24 cellular contexts compared by ENCODE assay signal in the genomic region with DNA sequence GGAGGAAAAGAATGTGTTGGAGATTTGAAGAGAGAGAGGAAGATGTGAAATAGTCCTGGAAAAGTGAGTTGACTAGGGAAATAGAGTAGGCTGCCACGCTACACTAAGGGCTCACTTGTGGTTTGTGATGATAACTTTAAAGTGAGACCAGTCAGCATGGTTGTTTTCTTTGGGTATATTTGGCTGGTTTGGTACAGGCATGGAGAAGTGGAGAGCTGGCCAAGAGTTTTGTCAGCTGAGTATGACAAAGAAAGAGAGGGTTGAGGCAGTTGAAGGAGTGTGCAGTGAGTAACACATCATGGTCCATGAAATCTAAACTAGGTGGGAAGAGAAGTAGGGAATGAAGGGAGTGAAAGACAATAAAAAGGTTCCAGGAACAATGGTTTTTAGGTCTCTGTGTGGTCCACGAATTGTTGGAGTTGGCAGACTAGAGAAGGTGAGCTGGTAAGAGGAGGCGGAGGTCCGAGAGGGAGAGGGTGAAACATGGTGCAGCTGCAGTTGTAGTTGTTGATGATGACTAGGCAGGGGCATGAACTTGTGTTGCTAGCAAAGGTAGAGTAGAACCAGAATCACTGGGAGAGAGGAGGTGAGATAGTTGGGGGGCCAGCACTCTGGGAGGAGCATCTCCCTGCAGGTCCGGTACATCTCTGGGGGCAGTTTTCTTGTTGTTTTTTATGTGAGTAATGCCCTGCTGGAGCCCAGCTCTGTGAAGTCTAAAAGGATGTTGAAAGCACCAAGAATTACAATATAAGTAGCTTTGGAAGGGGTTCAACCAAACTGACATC. TPM values are rescaled to one million over a fixed set of nuclear protein-coding genes. Genes with fewer than 3 reads are reported as not detected.
DNase-seq lines count a peak whose midpoint lies in the region; ATAC-seq and TF ChIP-seq lines count a peak whose summit lies in the region.
"Had no signal": no experiment of that assay in that cellular context is flagged by ENCODE, and none has a peak within 500 bp of the region (broad histone marks: within the 10 kb centered on the region; RNA-seq: fewer than 3 reads in every experiment).

No MANE protein-coding gene starts in this region.

- CTCF ChIA-PET in CD8-positive, alpha-beta memory T cell (lab: Charles Lee) = interaction anchor here (1.0 to 4.4 kb wide), 5 partner anchors 16 to 123 kb away, joined by 3 to 49 read pairs (median 12); no protein-coding TSS in a partner anchor
- CTCF ChIA-PET in Caco-2 (lab: Charles Lee) = no interaction called here

- no peaks in the 10 kb centered on the region for H3K27me3 Mint-ChIP-seq in CD8-positive, alpha-beta memory T cell
- no peaks in the 10 kb centered on the region for H3K27me3 Mint-ChIP-seq in Caco-2 (ENCODE audit: insufficient read depth, unreplicated experiment)
- H3K27me3 Mint-ChIP-seq: activated CD4-positive, alpha-beta T cell treated with anti-CD3 and anti-CD28 coated beads, Interleukin-2, amount 10 ng/mL, durations not matched to agents 7 days and 5 days had no signal

- H3K27ac ChIP-seq in CD8-positive, alpha-beta memory T cell (ENCODE audit: low read depth, low read length) = peak overlapping the region; percentile 26
- peak overlapping the region; percentile 93 for H3K27ac ChIP-seq in effector memory CD4-positive, alpha-beta T cell (ENCODE audit: insufficient read depth, low read length, poor library complexity, severe bottlenecking)
- H3K27ac ChIP-seq: HL-60 had no signal

- ATAC-seq in GM21737 (IDR thresholded peaks at IDR 0.05; ENCODE audit: unreplicated experiment) (no peak), HG03039 (IDR thresholded peaks at IDR 0.05; ENCODE audit: unreplicated experiment) (no peak)

- intact Hi-C loops in Caco-2 (cut with micrococcal nuclease; ENCODE audit: unreplicated experiment) = no loop called here

- BruUV-seq in Caco-2 (replicated peaks; lab: Mats Ljungman, UMichigan) = no TSS peak

- H3K27ac Mint-ChIP-seq in CD8-positive, alpha-beta memory T cell = no peak overlapping the region
- H3K27ac Mint-ChIP-seq in Caco-2 (ENCODE audit: unreplicated experiment) = no peak overlapping the region
- H3K27ac Mint-ChIP-seq: activated CD4-positive, alpha-beta T cell treated with anti-CD3 and anti-CD28 coated beads, Interleukin-2, amount 10 ng/mL, durations not matched to agents 7 days and 5 days; nephron; type B pancreatic cell had no signal

- DNase-seq in CD8-positive, alpha-beta memory T cell = no peak
- peak; percentile 8 for DNase-seq in LHCN-M2 (ENCODE audit: low read depth)
- DNase-seq in effector memory CD4-positive, alpha-beta T cell = no peak
- DNase-seq in renal cortical epithelial cell (ENCODE audit: low read depth) = peak; percentile 33
- no peak for DNase-seq in HK-2 (ENCODE audit: unreplicated experiment)
- DNase-seq in Caco-2 = no peak
- DNase-seq: activated CD4-positive, alpha-beta T cell treated with anti-CD3 and anti-CD28 coated beads, Interleukin-2, amount 10 ng/mL, durations not matched to agents 7 days and 5 days; activated naive CD4-positive, alpha-beta T cell treated with Interleukin-2 at 50 U/mL for 16 hours; aorta; cortex of kidney; KBM-7; NCI-H2171; NCI-H748 treated with DMSO at 0.1 percent for 48 hours; SK-N-SH; stimulated activated naive CD4-positive, alpha-beta T cell had no signal

- no peaks in the 10 kb centered on the region for H3K36me3 ChIP-seq in CD8-positive, alpha-beta memory T cell (ENCODE audit: insufficient read depth, low read length)
- H3K36me3 ChIP-seq in effector memory CD4-positive, alpha-beta T cell (ENCODE audit: control insufficient read depth, insufficient read depth, low read length) = no peaks in the 10 kb centered on the region
- no peaks in the 10 kb centered on the region for H3K36me3 ChIP-seq in Caco-2 (ENCODE audit: control insufficient read depth, insufficient read depth, low read length)
- H3K36me3 ChIP-seq: BLaER1 treated with 17β-estradiol and CSF1 and Interleukin-3, amounts not matched to agents 10 nM and 100 nM had no signal

- H3K9me3 Mint-ChIP-seq in CD8-positive, alpha-beta memory T cell = no peaks in the 10 kb centered on the region
- H3K9me3 Mint-ChIP-seq in Caco-2 (ENCODE audit: unreplicated experiment) = no peaks in the 10 kb centered on the region
- H3K9me3 Mint-ChIP-seq: activated CD4-positive, alpha-beta T cell treated with anti-CD3 and anti-CD28 coated beads, Interleukin-2, amount 10 ng/mL, durations not matched to agents 7 days and 5 days; nephron; type B pancreatic cell had no signal

- H3K4me1 Mint-ChIP-seq in CD8-positive, alpha-beta memory T cell = peaks cover 0 to 28% (median 0%) of the 10 kb centered on the region in 3 donors
- H3K4me1 Mint-ChIP-seq in Caco-2 (ENCODE audit: low read depth, unreplicated experiment) = no peaks in the 10 kb centered on the region
- H3K4me1 Mint-ChIP-seq: nephron had no signal

- H3K4me1 ChIP-seq in CD8-positive, alpha-beta memory T cell (ENCODE audit: insufficient read depth, low read length) = peaks cover 90% of the 10 kb centered on the region
- peaks cover 48% of the 10 kb centered on the region for H3K4me1 ChIP-seq in effector memory CD4-positive, alpha-beta T cell (ENCODE audit: control insufficient read depth, insufficient read depth, low read length, poor library complexity, severe bottlenecking)
- no peaks in the 10 kb centered on the region for H3K4me1 ChIP-seq in Caco-2

- peaks cover 0 to 7% (median 2%) of the 10 kb centered on the region in 3 donors for H3K36me3 Mint-ChIP-seq in CD8-positive, alpha-beta memory T cell
- no peaks in the 10 kb centered on the region for H3K36me3 Mint-ChIP-seq in Caco-2 (ENCODE audit: insufficient read depth, unreplicated experiment)
- H3K36me3 Mint-ChIP-seq: type B pancreatic cell had no signal

- H3K4me3 ChIP-seq in CD8-positive, alpha-beta memory T cell (ENCODE audit: low read length) = peak overlapping the region; percentile 13
- no peak overlapping the region for H3K4me3 ChIP-seq in effector memory CD4-positive, alpha-beta T cell (ENCODE audit: insufficient read depth, low read depth, low read length, poor library complexity, severe bottlenecking)
- H3K4me3 ChIP-seq in Caco-2 (ENCODE audit: low read depth, low read length) = no peak overlapping the region
- H3K4me3 ChIP-seq: BLaER1 treated with 17β-estradiol and CSF1 and Interleukin-3, amounts not matched to agents 10 nM and 100 nM had no signal

- no peaks in the 10 kb centered on the region for H3K9me3 ChIP-seq in CD8-positive, alpha-beta memory T cell (ENCODE audit: low read length)
- H3K9me3 ChIP-seq in effector memory CD4-positive, alpha-beta T cell (ENCODE audit: control insufficient read depth, low read length) = no peaks in the 10 kb centered on the region
- H3K9me3 ChIP-seq in Caco-2 = no peaks in the 10 kb centered on the region
- H3K9me3 ChIP-seq: BLaER1 treated with 17β-estradiol and CSF1 and Interleukin-3, amounts not matched to agents 10 nM and 100 nM; SK-N-SH had no signal

- POLR2A ChIA-PET in CD8-positive, alpha-beta memory T cell (lab: Charles Lee) = interaction anchor here (1.8 to 3.4 kb wide), 3 partner anchors 18 to 78 kb away, joined by 7 to 119 read pairs (median 62); a partner anchor contains a TSS
- POLR2A ChIA-PET in Caco-2 (lab: Charles Lee) = no interaction called here

- no peaks in the 10 kb centered on the region for H3K27me3 ChIP-seq in CD8-positive, alpha-beta memory T cell (ENCODE audit: insufficient read depth, low read length, poor library complexity, severe bottlenecking)
- no peaks in the 10 kb centered on the region for H3K27me3 ChIP-seq in effector memory CD4-positive, alpha-beta T cell (replicated peaks; ENCODE audit: control insufficient read depth, insufficient read depth, low read length, poor library complexity, severe bottlenecking)
- no peaks in the 10 kb centered on the region; the same call in 1 of the 2 replicates for H3K27me3 ChIP-seq in Caco-2 (replicated peaks; ENCODE audit: control insufficient read depth, insufficient read depth, low read length)
- H3K27me3 ChIP-seq: BLaER1 treated with 17β-estradiol and CSF1 and Interleukin-3, amounts not matched to agents 10 nM and 100 nM had no signal

- no peak for TF ChIP-seq CTCF in Caco-2 (IDR thresholded peaks at IDR 0.05; ENCODE audit: insufficient read depth in 1 of 2, low read depth in 1 of 2, low read length in 1 of 2, severe bottlenecking in 1 of 2, unreplicated experiment in 1 of 2)

- H3K4me3 Mint-ChIP-seq in CD8-positive, alpha-beta memory T cell = peak overlapping the region in 1 of 7 donors; percentile 68
- H3K4me3 Mint-ChIP-seq in Caco-2 (ENCODE audit: unreplicated experiment) = no peak overlapping the region
- H3K4me3 Mint-ChIP-seq: activated CD4-positive, alpha-beta T cell treated with anti-CD3 and anti-CD28 coated beads, Interleukin-2, amount 10 ng/mL, durations not matched to agents 7 days and 5 days; nephron; type B pancreatic cell had no signal

RNA-seq across cellular contexts. Expression of a gene that starts 21.0 kb away (rescaled TPM):
- total RNA-seq in CD8-positive, alpha-beta memory T cell = 1 to 10 TPM; 1.8 to 2.3 TPM
- polyA plus RNA-seq in CD8-positive, alpha-beta memory T cell = 0.67 TPM
- total RNA-seq in LHCN-M2 (2014; rRNA removed) (0.06 TPM in 1 of 2 replicates, not detected in the other), renal cortical epithelial cell (not detected in 2 replicates), Caco-2 (2022) (not detected in 2 replicates)
- polyA plus RNA-seq in LHCN-M2 (2012) = not detected
- total RNA-seq: glomerular endothelial cell, lung microvascular endothelial cell, posterior vena cava had no signal
- polyA plus RNA-seq: aorta, SK-N-SH had no signal

RNA-seq across cellular contexts. Expression of a gene that starts 37.5 kb away (rescaled TPM):
- total RNA-seq in CD8-positive, alpha-beta memory T cell = under 1 TPM in 1 of 2 experiments, not detected in 1; 0.13 TPM
- not detected for polyA plus RNA-seq in CD8-positive, alpha-beta memory T cell
- total RNA-seq in LHCN-M2 (2014; rRNA removed) (not detected in 2 replicates), renal cortical epithelial cell (not detected in 2 replicates), Caco-2 (2022) (not detected in 2 replicates)
- polyA plus RNA-seq in LHCN-M2 (2012) = not detected
- total RNA-seq: activated CD4-positive, alpha-beta T cell treated with anti-CD3 and anti-CD28 coated beads, Interleukin-2, amount 10 ng/mL, durations not matched to agents 7 days and 5 days; aorta; glomerular endothelial cell; lung microvascular endothelial cell; posterior vena cava had no signal
- polyA plus RNA-seq: aorta, SK-N-SH had no signal

Comparison
In these comparisons a context has a peak if more than half of its experiments do, and no peak if none do; other contexts are left out.
1. DNase-seq: peak in LHCN-M2 (single experiment) and renal cortical epithelial cell (single experiment); none in CD8-positive, alpha-beta memory T cell (0 of 5), effector memory CD4-positive, alpha-beta T cell (0 of 3), HK-2 (single experiment) and Caco-2 (0 of 2).